ENCODE assay signal across 1 cellular context in genomic region chr17:77387891-77388290, GRCh38.
TF ChIP-seq lines count a peak whose summit lies in the region.

No MANE protein-coding gene starts in this region.

TF ChIP-seq in IMR-90, 13 proteins besides CTCF, POLR2A, EP300 and RAD21 (continued from another document):
- TF ChIP-seq, protein P1, sequence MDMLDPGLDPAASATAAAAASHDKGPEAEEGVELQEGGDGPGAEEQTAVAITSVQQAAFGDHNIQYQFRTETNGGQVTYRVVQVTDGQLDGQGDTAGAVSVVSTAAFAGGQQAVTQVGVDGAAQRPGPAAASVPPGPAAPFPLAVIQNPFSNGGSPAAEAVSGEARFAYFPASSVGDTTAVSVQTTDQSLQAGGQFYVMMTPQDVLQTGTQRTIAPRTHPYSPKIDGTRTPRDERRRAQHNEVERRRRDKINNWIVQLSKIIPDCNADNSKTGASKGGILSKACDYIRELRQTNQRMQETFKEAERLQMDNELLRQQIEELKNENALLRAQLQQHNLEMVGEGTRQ (IDR thresholded peaks at IDR 0.05; ENCODE audit: low read depth, low read length), result no peak
- TF ChIP-seq CEBPB (IDR thresholded peaks at IDR 0.05; ENCODE audit: low read depth, low read length), result no peak
- TF ChIP-seq NFE2L2 (IDR thresholded peaks at IDR 0.05; ENCODE audit: low read depth, low read length), result no peak
- TF ChIP-seq CHD1 (IDR thresholded peaks at IDR 0.05; ENCODE audit: low read depth, low read length), result no peak
- TF ChIP-seq RFX5 (IDR thresholded peaks at IDR 0.05; ENCODE audit: low read depth, low read length), result no peak
- no peak for TF ChIP-seq FOS (IDR thresholded peaks at IDR 0.05; ENCODE audit: low read depth, low read length)
- TF ChIP-seq MAZ (IDR thresholded peaks at IDR 0.05; ENCODE audit: borderline replicate concordance, low read depth, low read length), result no peak
- TF ChIP-seq MXI1 (IDR thresholded peaks at IDR 0.05; ENCODE audit: borderline replicate concordance, low read depth, low read length), result no peak
- no peak for TF ChIP-seq SMC3 (IDR thresholded peaks at IDR 0.05; ENCODE audit: low read depth, low read length)
- TF ChIP-seq MAFK (IDR thresholded peaks at IDR 0.05; ENCODE audit: low read depth, low read length), result no peak
